In genomic region chr7:102132209-102132752, GRCh38 we compare ENCODE assay signal across 24 cellular contexts.
A peak's percentile ranks its signal among the peaks of the same experiment; 100 is the strongest.
DNase-seq lines count a peak whose midpoint lies in the region; ATAC-seq and TF ChIP-seq lines count a peak whose summit lies in the region.
"Had no signal": no experiment of that assay in that cellular context is flagged by ENCODE, and none has a peak within 500 bp of the region (broad histone marks: within the 10 kb centered on the region; RNA-seq: fewer than 3 reads in every experiment).

No MANE protein-coding gene starts in this region.

- no peak for TF ChIP-seq POLR2A in NB4 (IDR thresholded peaks at IDR 0.05; ENCODE audit: extremely low read depth, insufficient read length)
- TF ChIP-seq POLR2A in vagina (IDR thresholded peaks at IDR 0.05) = no peak

- ATAC-seq in HG03565 (IDR thresholded peaks at IDR 0.05; ENCODE audit: unreplicated experiment) = no peak
- no peak for ATAC-seq in HG03442 (IDR thresholded peaks at IDR 0.05; ENCODE audit: unreplicated experiment)
- ATAC-seq: activated CD4-positive, alpha-beta T cell treated with anti-CD3 and anti-CD28 coated beads for 36 hours; HCT116; left ventricle myocardium superior; natural killer cell treated with Interleukin-12 subunit alpha and Interleukin-12 subunit beta and Interleukin-15 and Interleukin-18, amount 100 ng/mL, for 72 hours; PC-3; right cardiac atrium had no signal

- DNase-seq in Calu3 (no peak), NB4 (ENCODE audit: low read depth) (peak; percentile 23), amniotic epithelial cell (ENCODE audit: low read depth) (peak; percentile 63), nephron progenitor cell (no peak), vagina (ENCODE audit: extremely low spot score in 2 of 2) (no peak), GDM1 (lab: John Stamatoyannopoulos, UW) (no peak)
- DNase-seq: activated CD4-positive, alpha-beta T cell treated with anti-CD3 and anti-CD28 coated beads for 36 hours; activated T-cell treated with anti-CD3 and anti-CD28 coated beads for 4 hours; cerebellar nuclear complex; left ventricle myocardium superior; NCI-H2081; NCI-H226; NCI-H748 treated with DMSO at 0.1 percent for 48 hours; PC-3; right cardiac atrium; stimulated activated CD4-positive, alpha-beta T cell treated with anti-CD3 and anti-CD28 coated beads, Interleukin-12 subunit alpha, Interleukin-12 subunit beta, amount 100 ng/mL, for 4 hours; stimulated activated CD4-positive, alpha-beta T cell treated with anti-CD3 and anti-CD28 coated beads, Interleukin-4, amount 100 ng/mL, for 1 hour; upper lobe of left lung had no signal

- no peaks in the 10 kb centered on the region for H3K27me3 Mint-ChIP-seq in Calu3 (ENCODE audit: unreplicated experiment)
- peaks cover 1% of the 10 kb centered on the region for H3K27me3 Mint-ChIP-seq in nephron progenitor cell (ENCODE audit: low read depth, poor library complexity)
- H3K27me3 Mint-ChIP-seq: activated CD4-positive, alpha-beta T cell treated with anti-CD3 and anti-CD28 coated beads for 36 hours; natural killer cell treated with Interleukin-12 subunit alpha and Interleukin-12 subunit beta and Interleukin-15 and Interleukin-18, amount 100 ng/mL, for 72 hours had no signal

- H3K4me1 Mint-ChIP-seq in Calu3 (ENCODE audit: low read depth, unreplicated experiment) (no peaks in the 10 kb centered on the region), nephron progenitor cell (peaks cover 57% of the 10 kb centered on the region)
- H3K4me1 Mint-ChIP-seq: activated CD4-positive, alpha-beta T cell treated with anti-CD3 and anti-CD28 coated beads for 36 hours had no signal

- peaks cover 6% of the 10 kb centered on the region for H3K36me3 Mint-ChIP-seq in Calu3 (ENCODE audit: insufficient read depth, unreplicated experiment)
- peaks cover 48% of the 10 kb centered on the region for H3K36me3 Mint-ChIP-seq in nephron progenitor cell (ENCODE audit: low read depth)
- H3K36me3 Mint-ChIP-seq: natural killer cell treated with Interleukin-12 subunit alpha and Interleukin-12 subunit beta and Interleukin-15 and Interleukin-18, amount 100 ng/mL, for 72 hours had no signal

- H3K4me3 Mint-ChIP-seq in Calu3 (ENCODE audit: low read depth, unreplicated experiment) (no peak overlapping the region), nephron progenitor cell (no peak overlapping the region)
- H3K4me3 Mint-ChIP-seq: activated CD4-positive, alpha-beta T cell treated with anti-CD3 and anti-CD28 coated beads for 36 hours; natural killer cell treated with Interleukin-12 subunit alpha and Interleukin-12 subunit beta and Interleukin-15 and Interleukin-18, amount 100 ng/mL, for 72 hours; T-helper 2 cell treated with Interferon-gamma antibody and Interleukin-4, amounts not matched to agents 5 μg/mL and 100 μg/mL, for 36 hours had no signal

- intact Hi-C loops in Calu3 (cut with micrococcal nuclease; ENCODE audit: unreplicated experiment) = no loop called here
- intact Hi-C loops in vagina (cut with DNase I) = no loop called here

- no peaks in the 10 kb centered on the region for H3K36me3 ChIP-seq in vagina

- no TSS peak for BruUV-seq in Calu3 (replicated peaks; lab: Mats Ljungman, UMichigan)

- TF ChIP-seq CTCF in Calu3 (IDR thresholded peaks at IDR 0.05; ENCODE audit: unreplicated experiment) = no peak
- no peak for TF ChIP-seq CTCF in NB4 (IDR thresholded peaks at IDR 0.05; ENCODE audit: low read depth, low read length)
- TF ChIP-seq CTCF in nephron progenitor cell (IDR thresholded peaks at IDR 0.05) = no peak
- TF ChIP-seq CTCF in vagina (IDR thresholded peaks at IDR 0.05) = no peak

- no peaks in the 10 kb centered on the region for H3K9me3 ChIP-seq in vagina
- H3K9me3 ChIP-seq: upper lobe of left lung had no signal

- H3K9me3 Mint-ChIP-seq in Calu3 (ENCODE audit: low read depth, unreplicated experiment) = no peaks in the 10 kb centered on the region
- no peaks in the 10 kb centered on the region for H3K9me3 Mint-ChIP-seq in nephron progenitor cell
- H3K9me3 Mint-ChIP-seq: natural killer cell treated with Interleukin-12 subunit alpha and Interleukin-12 subunit beta and Interleukin-15 and Interleukin-18, amount 100 ng/mL, for 72 hours; T-helper 2 cell treated with Interferon-gamma antibody and Interleukin-4, amounts not matched to agents 5 μg/mL and 100 μg/mL, for 36 hours had no signal

- CTCF ChIA-PET in Calu3 (lab: Charles Lee) = interaction anchor here (0.7 kb wide), 1 partner anchor 267 kb away, joined by 3 read pairs; no protein-coding TSS in a partner anchor

- H3K4me1 ChIP-seq in vagina = peaks cover 8% of the 10 kb centered on the region

- H3K27ac ChIP-seq in vagina = no peak overlapping the region
- H3K27ac ChIP-seq: parathyroid adenoma, upper lobe of left lung had no signal

- no peak overlapping the region for H3K4me3 ChIP-seq in NB4 (ENCODE audit: low read depth, low read length)
- no peak overlapping the region for H3K4me3 ChIP-seq in vagina
- H3K4me3 ChIP-seq: upper lobe of left lung had no signal

- H3K27ac Mint-ChIP-seq in Calu3 (ENCODE audit: unreplicated experiment) (peak overlapping the region; percentile 12), nephron progenitor cell (peak overlapping the region; percentile 38)
- H3K27ac Mint-ChIP-seq: activated CD4-positive, alpha-beta T cell treated with anti-CD3 and anti-CD28 coated beads for 36 hours; T-helper 2 cell treated with Interferon-gamma antibody and Interleukin-4, amounts not matched to agents 5 μg/mL and 100 μg/mL, for 36 hours had no signal

- no peaks in the 10 kb centered on the region for H3K27me3 ChIP-seq in vagina
- H3K27me3 ChIP-seq: upper lobe of left lung had no signal

Comparison
In these comparisons a context has a peak if more than half of its experiments do, and no peak if none do; other contexts are left out.
1. DNase-seq: peak in NB4 (single experiment) and amniotic epithelial cell (single experiment); none in Calu3 (single experiment), nephron progenitor cell (single experiment), vagina (0 of 2) and GDM1 (single experiment).